Comparison of ENCODE assay signal across 17 cellular contexts in genomic region chr5:180396931-180397330, GRCh38. TPM values are rescaled to one million over a fixed set of nuclear protein-coding genes. Genes with fewer than 3 reads are reported as not detected.
DNase-seq lines count a peak whose midpoint lies in the region; ATAC-seq and TF ChIP-seq lines count a peak whose summit lies in the region.
"Had no signal": no experiment of that assay in that cellular context is flagged by ENCODE, and none has a peak within 500 bp of the region (broad histone marks: within the 10 kb centered on the region; RNA-seq: fewer than 3 reads in every experiment).

No MANE protein-coding gene starts in this region.

- no peaks in the 10 kb centered on the region for H3K4me1 Mint-ChIP-seq in neural crest cell
- H3K4me1 Mint-ChIP-seq: CD14-positive monocyte had no signal

- DNase-seq in AG20443 (ENCODE audit: low spot score), result peak; percentile 7
- peak; percentile 22 for DNase-seq in H7
- DNase-seq in cerebellar cortex (ENCODE audit: low spot score), result peak; percentile 57
- no peak for DNase-seq in neural crest cell (ENCODE audit: low read depth, low spot score)
- no peak for DNase-seq in NCI-H524 treated with DMSO at 0.1 percent for 48 hours (lab: John Stamatoyannopoulos, UW)
- DNase-seq: Caco-2, EL, NCI-H1048, NCI-H2107, NCI-H226, NCI-H69, SJCRH30, SW 1271 had no signal

- H3K27me3 ChIP-seq in H7 (ENCODE audit: control insufficient read depth, insufficient read depth, low read length), result no peaks in the 10 kb centered on the region
- H3K27me3 ChIP-seq: SJCRH30 had no signal

- no peaks in the 10 kb centered on the region for H3K27me3 Mint-ChIP-seq in neural crest cell (ENCODE audit: low read depth)

- H3K27ac Mint-ChIP-seq in neural crest cell (ENCODE audit: unreplicated experiment), result peak overlapping the region; percentile 43
- H3K27ac Mint-ChIP-seq: CD14-positive monocyte had no signal

- no peak overlapping the region for H3K4me3 ChIP-seq in H7 (ENCODE audit: insufficient read depth, low read depth, low read length)
- H3K4me3 ChIP-seq: A549, SJCRH30 had no signal

- no peaks in the 10 kb centered on the region for H3K36me3 Mint-ChIP-seq in neural crest cell (ENCODE audit: low read depth)
- H3K36me3 Mint-ChIP-seq: CD14-positive monocyte had no signal

- H3K9me3 Mint-ChIP-seq in neural crest cell, result no peaks in the 10 kb centered on the region

- H3K4me3 Mint-ChIP-seq in neural crest cell, result no peak overlapping the region
- H3K4me3 Mint-ChIP-seq: CD14-positive monocyte had no signal

- no peaks in the 10 kb centered on the region for H3K36me3 ChIP-seq in H7 (replicated peaks; ENCODE audit: control insufficient read depth, insufficient read depth, low read length)
- H3K36me3 ChIP-seq: SJCRH30 had no signal

- ATAC-seq in GM18868 (IDR thresholded peaks at IDR 0.05; ENCODE audit: unreplicated experiment) (no peak), GM21528 (IDR thresholded peaks at IDR 0.05; ENCODE audit: low FRiP score, unreplicated experiment) (no peak)
- ATAC-seq: A549 had no signal

- no peak for TF ChIP-seq CTCF in neural crest cell (conservative IDR thresholded peaks at IDR 0.05)

RNA-seq across cellular contexts. Expression of gene GFPT2, which starts 43.8 kb away (rescaled TPM):
- total RNA-seq in H7 (2014; rRNA removed; shearing (Covaris generic)), result 91.6 and 125 TPM in 2 replicates
- total RNA-seq in neural crest cell, result 11.1 and 12.5 TPM in 2 replicates

Comparison
In these comparisons a context has a peak if more than half of its experiments do, and no peak if none do; other contexts are left out.
1. DNase-seq: peak in AG20443 (single experiment), H7 (single experiment) and cerebellar cortex (single experiment); none in neural crest cell (single experiment) and NCI-H524 treated with DMSO at 0.1 percent for 48 hours (single experiment).